Comparison of ENCODE assay signal across 1 cellular context in genomic region chr10:80518807-80519360, GRCh38.
TF ChIP-seq lines count a peak whose summit lies in the region.

No MANE protein-coding gene starts in this region.

TF ChIP-seq in SK-N-SH, 30 proteins besides CTCF, POLR2A, EP300 and RAD21 (continued from another document):
- TF ChIP-seq REST (IDR thresholded peaks at IDR 0.05; ENCODE audit: low read depth, low read length) (no peak), RXRA (IDR thresholded peaks at IDR 0.05; ENCODE audit: borderline replicate concordance, low read depth) (no peak), JUND (IDR thresholded peaks at IDR 0.05) (no peak), MAX (IDR thresholded peaks at IDR 0.05; ENCODE audit: low read depth) (no peak)
